7 cellular contexts compared by ENCODE assay signal in the genomic region with DNA sequence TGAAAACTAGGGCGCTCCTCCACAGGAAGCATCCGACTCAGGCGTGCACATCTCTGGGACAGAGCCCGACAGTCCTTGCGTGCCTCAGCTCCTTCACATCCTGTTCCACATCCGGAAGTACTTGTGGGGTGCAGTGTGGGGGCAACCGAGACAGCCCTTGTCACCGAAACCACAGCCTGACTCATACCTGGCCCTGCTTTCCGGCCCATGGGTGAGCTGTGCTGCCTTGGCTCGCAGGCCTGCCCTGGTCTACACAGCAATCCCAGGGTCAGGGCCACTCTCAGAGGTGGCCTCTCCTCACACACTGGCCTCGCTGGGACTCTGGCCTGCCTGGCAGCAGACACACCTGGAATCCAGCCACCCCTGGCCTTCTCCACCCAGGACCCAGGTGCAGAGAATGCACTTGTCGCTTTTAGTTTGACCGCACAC.
DNase-seq lines count a peak whose midpoint lies in the region; ATAC-seq lines count a peak whose summit lies in the region.

No MANE protein-coding gene starts in this region.

- H3K27ac Mint-ChIP-seq in activated naive CD4-positive, alpha-beta T cell treated with anti-CD3 and anti-CD28 coated beads, Interleukin-2, amount 50 U/mL, for 24 hours: peak overlapping the region; percentile 98

- peak; percentile 71 for DNase-seq in SKM-1 (lab: John Stamatoyannopoulos, UW; ENCODE audit: unreplicated experiment)
- DNase-seq in iPS-NIHi11 (ENCODE audit: low spot score): peak; percentile 41
- peak; percentile 73 to 92 for DNase-seq in stimulated activated CD4-positive, alpha-beta T cell treated with anti-CD3 and anti-CD28 coated beads, Interleukin-4, amount 100 ng/mL, for 4 hours
- no peak for DNase-seq in GOT3 (lab: John Stamatoyannopoulos, UW)

- H3K4me1 Mint-ChIP-seq in activated naive CD4-positive, alpha-beta T cell treated with anti-CD3 and anti-CD28 coated beads, Interleukin-2, amount 50 U/mL, for 24 hours: peaks cover 72% of the 10 kb centered on the region

- ATAC-seq in GM19023 (IDR thresholded peaks at IDR 0.05; ENCODE audit: unreplicated experiment) (peak; percentile 92), HG03135 (IDR thresholded peaks at IDR 0.05; ENCODE audit: unreplicated experiment) (peak; percentile 96)

- H3K27me3 Mint-ChIP-seq in activated naive CD4-positive, alpha-beta T cell treated with anti-CD3 and anti-CD28 coated beads, Interleukin-2, amount 50 U/mL, for 24 hours: no peaks in the 10 kb centered on the region

- peak overlapping the region; percentile 87 for H3K4me3 Mint-ChIP-seq in activated naive CD4-positive, alpha-beta T cell treated with anti-CD3 and anti-CD28 coated beads, Interleukin-2, amount 50 U/mL, for 24 hours

- H3K9me3 Mint-ChIP-seq in activated naive CD4-positive, alpha-beta T cell treated with anti-CD3 and anti-CD28 coated beads, Interleukin-2, amount 50 U/mL, for 24 hours: no peaks in the 10 kb centered on the region

- peaks cover 16% of the 10 kb centered on the region for H3K36me3 Mint-ChIP-seq in activated naive CD4-positive, alpha-beta T cell treated with anti-CD3 and anti-CD28 coated beads, Interleukin-2, amount 50 U/mL, for 24 hours
